Comparison of ENCODE assay signal across 19 cellular contexts in the genomic region with DNA sequence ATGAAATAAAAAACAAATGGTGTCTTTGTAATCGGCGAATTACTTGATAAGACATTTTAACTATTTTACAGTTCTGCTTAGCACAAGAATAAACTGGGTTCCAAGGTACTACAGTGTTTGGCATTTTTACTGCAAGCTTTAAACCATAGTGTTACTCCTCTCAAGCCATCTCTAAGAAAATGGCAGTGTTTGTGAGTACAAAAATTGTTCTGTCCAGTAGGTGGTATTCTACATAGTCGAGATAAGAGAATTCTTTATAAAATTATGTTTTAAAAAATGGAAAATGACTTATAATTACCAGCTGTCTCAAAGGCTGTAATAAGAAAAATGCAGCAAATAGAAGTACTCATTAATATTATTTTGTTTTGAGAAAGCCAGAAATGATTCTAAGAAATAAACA. TPM values are rescaled to one million over a fixed set of nuclear protein-coding genes. Genes with fewer than 3 reads are reported as not detected.
A peak's percentile ranks its signal among the peaks of the same experiment; 100 is the strongest.
DNase-seq lines count a peak whose midpoint lies in the region; FAIRE-seq and TF ChIP-seq lines count a peak whose summit lies in the region.
"Had no signal": no experiment of that assay in that cellular context is flagged by ENCODE, and none has a peak within 500 bp of the region (broad histone marks: within the 10 kb centered on the region; RNA-seq: fewer than 3 reads in every experiment).

No MANE protein-coding gene starts in this region.

- peaks cover 20% of the 10 kb centered on the region for H3K36me3 ChIP-seq in astrocyte (ENCODE audit: insufficient read depth, low read length)

- no peak overlapping the region for H3K27ac Mint-ChIP-seq in astrocyte (ENCODE audit: unreplicated experiment)
- no peak overlapping the region for H3K27ac Mint-ChIP-seq in neural crest cell (ENCODE audit: unreplicated experiment)

- H3K4me3 Mint-ChIP-seq in astrocyte (ENCODE audit: unreplicated experiment) (no peak overlapping the region), neural crest cell (no peak overlapping the region)

- H2AFZ ChIP-seq in astrocyte (ENCODE audit: low read depth, low read length): no peak overlapping the region

- H3K27me3 ChIP-seq in astrocyte (ENCODE audit: insufficient read depth, low read length): no peaks in the 10 kb centered on the region

- H3K9me3 ChIP-seq in astrocyte (ENCODE audit: insufficient read depth, low read depth, low read length): no peaks in the 10 kb centered on the region
- H3K9me3 ChIP-seq: Caco-2 had no signal

- CTCF ChIA-PET in HEK293T (lab: Yijun Ruan, JAX): no interaction called here

- H3K4me1 Mint-ChIP-seq in astrocyte (ENCODE audit: low read depth, unreplicated experiment) (peaks cover 16% of the 10 kb centered on the region), neural crest cell (peaks cover 38% of the 10 kb centered on the region)

- H3K36me3 Mint-ChIP-seq in astrocyte (ENCODE audit: low read depth, unreplicated experiment) (peaks cover 26% of the 10 kb centered on the region), neural crest cell (ENCODE audit: low read depth) (peaks cover 43% of the 10 kb centered on the region)

- H3K27ac ChIP-seq in astrocyte (ENCODE audit: low read depth, low read length): no peak overlapping the region

- peaks cover 14% of the 10 kb centered on the region for H4K20me1 ChIP-seq in astrocyte (ENCODE audit: insufficient read depth, low read length)

- H3K4me2 ChIP-seq in astrocyte (ENCODE audit: low read length): peak overlapping the region; percentile 2

- DNase-seq in DMS53 (lab: John Stamatoyannopoulos, UW) (peak; percentile 5), DMS53 treated with DMSO at 0.1 percent for 48 hours (lab: John Stamatoyannopoulos, UW; ENCODE audit: unreplicated experiment) (no peak), ELR (ENCODE audit: low read depth) (peak; percentile 26), astrocyte (ENCODE audit: low read depth) (no peak), neural crest cell (ENCODE audit: low read depth, low spot score) (no peak), DMS153 treated with DMSO at 0.1 percent for 48 hours (lab: John Stamatoyannopoulos, UW; ENCODE audit: unreplicated experiment) (no peak), RCC 7860 (ENCODE audit: low spot score) (no peak), HEK293T (ENCODE audit: extremely low spot score) (no peak)
- DNase-seq: 8988T; Caco-2; DND-41; KG1; NCI-H1048; NCI-H2107; NCI-H226; NCI-H526 treated with DMSO at 0.1 percent for 48 hours; NK-92 treated with Interleukin-12 subunit alpha and Interleukin-12 subunit beta, amount 100 ng/mL, for 24 hours; SHP77 had no signal

- FAIRE-seq in astrocyte (lab: Jason Lieb, UNC) (no peak), RCC 7860 (lab: Jason Lieb, UNC) (no peak)
- FAIRE-seq: H1 had no signal

- H3K4me3 ChIP-seq in astrocyte (ENCODE audit: insufficient read depth, low read depth, low read length): no peak overlapping the region

- POLR2A ChIA-PET in HEK293T (lab: Yijun Ruan, JAX): no interaction called here

- H3K9ac ChIP-seq in astrocyte (ENCODE audit: low read length): no peak overlapping the region

- H3K4me1 ChIP-seq in astrocyte (ENCODE audit: insufficient read depth, low read length): peaks cover 9% of the 10 kb centered on the region

- no peaks in the 10 kb centered on the region for H3K27me3 Mint-ChIP-seq in astrocyte (ENCODE audit: low read depth, unreplicated experiment)
- H3K27me3 Mint-ChIP-seq in neural crest cell (ENCODE audit: low read depth): no peaks in the 10 kb centered on the region

- peaks cover 66% of the 10 kb centered on the region for H3K79me2 ChIP-seq in astrocyte (ENCODE audit: insufficient read depth, low read length)

- H3K9me3 Mint-ChIP-seq in astrocyte (ENCODE audit: unreplicated experiment) (no peaks in the 10 kb centered on the region), neural crest cell (peaks cover 2% of the 10 kb centered on the region)

- TF ChIP-seq CTCF in astrocyte (IDR thresholded peaks at IDR 0.05; ENCODE audit: insufficient read depth, low read depth, low read length) (no peak), neural crest cell (conservative IDR thresholded peaks at IDR 0.05) (peak; percentile 39)

TF ChIP-seq in HEK293T, 16 proteins besides CTCF, POLR2A, EP300 and RAD21:
- TF ChIP-seq ARNT (IDR thresholded peaks at IDR 0.05): no peak
- no peak for TF ChIP-seq CTBP1 (IDR thresholded peaks at IDR 0.05; ENCODE audit: borderline replicate concordance)
- TF ChIP-seq SP1 (IDR thresholded peaks at IDR 0.05): no peak
- no peak for TF ChIP-seq HDGF (IDR thresholded peaks at IDR 0.05; ENCODE audit: borderline replicate concordance)
- TF ChIP-seq BHLHE40 (IDR thresholded peaks at IDR 0.05; ENCODE audit: borderline replicate concordance): no peak
- TF ChIP-seq NFRKB (IDR thresholded peaks at IDR 0.05): no peak
- no peak for TF ChIP-seq SUZ12 (IDR thresholded peaks at IDR 0.05)
- no peak for TF ChIP-seq FOXA1 (IDR thresholded peaks at IDR 0.05)
- TF ChIP-seq ZNF384 (IDR thresholded peaks at IDR 0.05): no peak
- TF ChIP-seq LEF1 (IDR thresholded peaks at IDR 0.05; ENCODE audit: borderline replicate concordance): no peak
- TF ChIP-seq FOXK2 (IDR thresholded peaks at IDR 0.05): no peak
- no peak for TF ChIP-seq TARDBP (IDR thresholded peaks at IDR 0.05)
- no peak for TF ChIP-seq L3MBTL2 (conservative IDR thresholded peaks at IDR 0.05)
- TF ChIP-seq, protein P1, sequence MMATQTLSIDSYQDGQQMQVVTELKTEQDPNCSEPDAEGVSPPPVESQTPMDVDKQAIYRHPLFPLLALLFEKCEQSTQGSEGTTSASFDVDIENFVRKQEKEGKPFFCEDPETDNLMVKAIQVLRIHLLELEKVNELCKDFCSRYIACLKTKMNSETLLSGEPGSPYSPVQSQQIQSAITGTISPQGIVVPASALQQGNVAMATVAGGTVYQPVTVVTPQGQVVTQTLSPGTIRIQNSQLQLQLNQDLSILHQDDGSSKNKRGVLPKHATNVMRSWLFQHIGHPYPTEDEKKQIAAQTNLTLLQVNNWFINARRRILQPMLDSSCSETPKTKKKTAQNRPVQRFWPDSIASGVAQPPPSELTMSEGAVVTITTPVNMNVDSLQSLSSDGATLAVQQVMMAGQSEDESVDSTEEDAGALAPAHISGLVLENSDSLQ (IDR thresholded peaks at IDR 0.05): no peak

RNA-seq across cellular contexts. Expression of a gene that starts 3.2 kb away (rescaled TPM):
- 83.3 and 86.6 TPM in 2 replicates for total RNA-seq in astrocyte
- total RNA-seq in neural crest cell: 54.7 and 64.1 TPM in 2 replicates

Comparison
In these comparisons a context has a peak if more than half of its experiments do, and no peak if none do; other contexts are left out.
1. DNase-seq: peak in DMS53 (single experiment) and ELR (single experiment); none in DMS53 treated with DMSO at 0.1 percent for 48 hours (single experiment), astrocyte (single experiment), neural crest cell (single experiment), DMS153 treated with DMSO at 0.1 percent for 48 hours (single experiment), RCC 7860 (single experiment) and HEK293T (single experiment).